Comparison of ENCODE assay signal across 18 cellular contexts in the genomic region with DNA sequence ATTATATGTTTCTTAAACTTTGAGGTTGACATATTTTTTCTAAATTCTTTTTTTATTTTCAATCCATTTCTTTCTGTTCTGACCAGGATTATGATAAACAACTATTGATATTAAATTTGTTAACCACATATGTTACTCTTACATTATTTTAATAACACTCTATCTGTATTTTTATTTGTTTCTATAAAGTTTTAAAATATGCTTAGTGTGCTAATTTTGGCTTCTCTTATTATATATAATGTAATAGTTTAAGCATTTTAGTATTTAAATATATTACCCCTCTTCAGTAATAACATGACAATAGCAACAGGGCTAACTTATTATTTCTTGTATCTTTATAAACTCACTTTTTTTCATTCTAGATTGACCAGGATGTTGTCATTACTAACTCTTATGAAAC.
A peak's percentile ranks its signal among the peaks of the same experiment; 100 is the strongest.
DNase-seq lines count a peak whose midpoint lies in the region; ATAC-seq, FAIRE-seq and TF ChIP-seq lines count a peak whose summit lies in the region.
"Had no signal": no experiment of that assay in that cellular context is flagged by ENCODE, and none has a peak within 500 bp of the region (broad histone marks: within the 10 kb centered on the region; RNA-seq: fewer than 3 reads in every experiment).

No MANE protein-coding gene starts in this region.

- H3K9me3 ChIP-seq in K562 (replicated peaks; ENCODE audit: control insufficient read depth, insufficient read depth, low read depth, low read length): no peaks in the 10 kb centered on the region
- no peaks in the 10 kb centered on the region for H3K9me3 ChIP-seq in prostate gland

- TF ChIP-seq POLR2A in K562 (conservative IDR thresholded peaks at IDR 0.05) (no peak), prostate gland (IDR thresholded peaks at IDR 0.05) (no peak)

- H3K4me1 ChIP-seq in K562 (replicated peaks in 1 of 2; ENCODE audit: control insufficient read depth in 2 of 2, insufficient read depth in 2 of 2, low read length in 2 of 2) (no peaks in the 10 kb centered on the region), prostate gland (replicated peaks) (no peaks in the 10 kb centered on the region)

- no peak for ATAC-seq in K562
- ATAC-seq in HG03342 (IDR thresholded peaks at IDR 0.05; ENCODE audit: unreplicated experiment): no peak

- no peak overlapping the region for H3K4me2 ChIP-seq in K562 (ENCODE audit: insufficient read depth, low read length)

- H3K4me3 ChIP-seq in K562: no peak overlapping the region
- H3K4me3 ChIP-seq in prostate gland: no peak overlapping the region

- H3K79me2 ChIP-seq in K562 (ENCODE audit: control insufficient read depth, insufficient read depth, low read length): no peaks in the 10 kb centered on the region

- H3K9ac ChIP-seq in K562 (ENCODE audit: insufficient read depth in 1 of 2, low read depth in 2 of 2, low read length in 2 of 2): no peak overlapping the region

- TF ChIP-seq CTCF in K562 (IDR thresholded peaks at IDR 0.05 in 2 of 3, conservative IDR thresholded peaks at IDR 0.05 in 1 of 3; ENCODE audit: insufficient read depth in 2 of 3, low read depth in 1 of 3, low read length in 3 of 3) (no peak), prostate gland (IDR thresholded peaks at IDR 0.05) (no peak)

- CTCF ChIA-PET in K562 (lab: Yijun Ruan, JAX; ENCODE audit: low intra/inter-chr PET ratio): no interaction called here

- no peaks in the 10 kb centered on the region for H4K20me1 ChIP-seq in K562 (replicated peaks; ENCODE audit: control insufficient read depth, insufficient read depth, low read length)

- peak; percentile 85 for FAIRE-seq in A204.1 (lab: Jason Lieb, UNC)
- FAIRE-seq in G401.6 (lab: Jason Lieb, UNC): peak; percentile 91
- FAIRE-seq in K562 (lab: Jason Lieb, UNC): no peak
- FAIRE-seq in frontal cortex (lab: Jason Lieb, UNC): peak; percentile 82
- FAIRE-seq: GM19239, H1 had no signal

- in situ Hi-C loops in K562 (cut with MboI): no loop called here

- H2AFZ ChIP-seq in K562 (ENCODE audit: low read depth, low read length): no peak overlapping the region

- POLR2A ChIA-PET in K562 (lab: Yijun Ruan, JAX): no interaction called here

- no peak overlapping the region for H3K27ac ChIP-seq in K562 (ENCODE audit: extremely low read depth, low read depth, low read length)
- H3K27ac ChIP-seq in prostate gland: no peak overlapping the region
- H3K27ac ChIP-seq: C4-2B had no signal

- BruUV-seq in K562 (replicated peaks; lab: Mats Ljungman, UMichigan): no TSS peak

- no peak for DNase-seq in K562 (ENCODE audit: extremely low read depth in 1 of 4, low spot score in 3 of 4)
- DNase-seq in frontal cortex (ENCODE audit: low spot score in 2 of 2): no peak
- DNase-seq in posterior cingulate gyrus: no peak
- DNase-seq in prostate gland (ENCODE audit: low spot score): no peak
- DNase-seq in SKM-1 (lab: John Stamatoyannopoulos, UW; ENCODE audit: unreplicated experiment): no peak
- DNase-seq: AML-193; CD4-positive, alpha-beta T cell; DMS153; DMS79; GF-D8; H9; KBM-7 had no signal

- no peak for TF ChIP-seq RAD21 in K562 (CRISPR knock-in tag; conservative IDR thresholded peaks at IDR 0.05 in 1 of 2, IDR thresholded peaks at IDR 0.05 in 1 of 2)

- TF ChIP-seq EP300 in K562 (IDR thresholded peaks at IDR 0.05; ENCODE audit: low read length): no peak

- intact Hi-C loops in K562 (cut with micrococcal nuclease) (no loop called here), posterior cingulate gyrus (cut with DNase I) (no loop called here), prostate gland (cut with DNase I) (no loop called here)

- H3K27me3 ChIP-seq in K562 (ENCODE audit: control insufficient read depth in 2 of 2, insufficient read depth in 2 of 2, low read length in 2 of 2): no peaks in the 10 kb centered on the region
- H3K27me3 ChIP-seq in prostate gland (replicated peaks; ENCODE audit: insufficient read depth): no peaks in the 10 kb centered on the region

- no peaks in the 10 kb centered on the region for H3K9me1 ChIP-seq in K562 (ENCODE audit: control insufficient read depth, insufficient read depth, low read length)

- H3K36me3 ChIP-seq in K562 (ENCODE audit: control insufficient read depth, insufficient read depth, low read length) (peaks cover 57% of the 10 kb centered on the region), prostate gland (no peaks in the 10 kb centered on the region)

TF ChIP-seq in K562, 482 proteins besides CTCF, POLR2A, EP300 and RAD21:
- TF ChIP-seq C11orf30 (IDR thresholded peaks at IDR 0.05; ENCODE audit: low read depth) (peak; percentile 89), MAFK (IDR thresholded peaks at IDR 0.05; ENCODE audit: low read length) (peak; percentile 71; the same call in 1 of the 2 replicates), NFATC3 (IDR thresholded peaks at IDR 0.05) (no peak), MAFG (tag; conservative IDR thresholded peaks at IDR 0.05) (peak; percentile 77), TCF7L2 (IDR thresholded peaks at IDR 0.05; ENCODE audit: low read depth, low read length) (no peak), MAFF (IDR thresholded peaks at IDR 0.05; ENCODE audit: low read length) (peak; percentile 64; the same call in 1 of the 2 replicates), ZNF431 (CRISPR knock-in tag; IDR thresholded peaks at IDR 0.05) (no peak), ZNF316 (IDR thresholded peaks at IDR 0.05) (peak; percentile 96), ELF1 (tag; IDR thresholded peaks at IDR 0.05) (no peak)
- TF ChIP-seq, protein P1, sequence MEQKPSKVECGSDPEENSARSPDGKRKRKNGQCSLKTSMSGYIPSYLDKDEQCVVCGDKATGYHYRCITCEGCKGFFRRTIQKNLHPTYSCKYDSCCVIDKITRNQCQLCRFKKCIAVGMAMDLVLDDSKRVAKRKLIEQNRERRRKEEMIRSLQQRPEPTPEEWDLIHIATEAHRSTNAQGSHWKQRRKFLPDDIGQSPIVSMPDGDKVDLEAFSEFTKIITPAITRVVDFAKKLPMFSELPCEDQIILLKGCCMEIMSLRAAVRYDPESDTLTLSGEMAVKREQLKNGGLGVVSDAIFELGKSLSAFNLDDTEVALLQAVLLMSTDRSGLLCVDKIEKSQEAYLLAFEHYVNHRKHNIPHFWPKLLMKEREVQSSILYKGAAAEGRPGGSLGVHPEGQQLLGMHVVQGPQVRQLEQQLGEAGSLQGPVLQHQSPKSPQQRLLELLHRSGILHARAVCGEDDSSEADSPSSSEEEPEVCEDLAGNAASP (IDR thresholded peaks at IDR 0.05): no peak
- TF ChIP-seq, protein P2, sequence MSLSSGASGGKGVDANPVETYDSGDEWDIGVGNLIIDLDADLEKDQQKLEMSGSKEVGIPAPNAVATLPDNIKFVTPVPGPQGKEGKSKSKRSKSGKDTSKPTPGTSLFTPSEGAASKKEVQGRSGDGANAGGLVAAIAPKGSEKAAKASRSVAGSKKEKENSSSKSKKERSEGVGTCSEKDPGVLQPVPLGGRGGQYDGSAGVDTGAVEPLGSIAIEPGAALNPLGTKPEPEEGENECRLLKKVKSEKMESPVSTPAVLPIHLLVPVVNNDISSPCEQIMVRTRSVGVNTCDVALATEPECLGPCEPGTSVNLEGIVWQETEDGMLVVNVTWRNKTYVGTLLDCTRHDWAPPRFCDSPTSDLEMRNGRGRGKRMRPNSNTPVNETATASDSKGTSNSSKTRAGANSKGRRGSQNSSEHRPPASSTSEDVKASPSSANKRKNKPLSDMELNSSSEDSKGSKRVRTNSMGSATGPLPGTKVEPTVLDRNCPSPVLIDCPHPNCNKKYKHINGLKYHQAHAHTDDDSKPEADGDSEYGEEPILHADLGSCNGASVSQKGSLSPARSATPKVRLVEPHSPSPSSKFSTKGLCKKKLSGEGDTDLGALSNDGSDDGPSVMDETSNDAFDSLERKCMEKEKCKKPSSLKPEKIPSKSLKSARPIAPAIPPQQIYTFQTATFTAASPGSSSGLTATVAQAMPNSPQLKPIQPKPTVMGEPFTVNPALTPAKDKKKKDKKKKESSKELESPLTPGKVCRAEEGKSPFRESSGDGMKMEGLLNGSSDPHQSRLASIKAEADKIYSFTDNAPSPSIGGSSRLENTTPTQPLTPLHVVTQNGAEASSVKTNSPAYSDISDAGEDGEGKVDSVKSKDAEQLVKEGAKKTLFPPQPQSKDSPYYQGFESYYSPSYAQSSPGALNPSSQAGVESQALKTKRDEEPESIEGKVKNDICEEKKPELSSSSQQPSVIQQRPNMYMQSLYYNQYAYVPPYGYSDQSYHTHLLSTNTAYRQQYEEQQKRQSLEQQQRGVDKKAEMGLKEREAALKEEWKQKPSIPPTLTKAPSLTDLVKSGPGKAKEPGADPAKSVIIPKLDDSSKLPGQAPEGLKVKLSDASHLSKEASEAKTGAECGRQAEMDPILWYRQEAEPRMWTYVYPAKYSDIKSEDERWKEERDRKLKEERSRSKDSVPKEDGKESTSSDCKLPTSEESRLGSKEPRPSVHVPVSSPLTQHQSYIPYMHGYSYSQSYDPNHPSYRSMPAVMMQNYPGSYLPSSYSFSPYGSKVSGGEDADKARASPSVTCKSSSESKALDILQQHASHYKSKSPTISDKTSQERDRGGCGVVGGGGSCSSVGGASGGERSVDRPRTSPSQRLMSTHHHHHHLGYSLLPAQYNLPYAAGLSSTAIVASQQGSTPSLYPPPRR (CRISPR knock-in tag; IDR thresholded peaks at IDR 0.05; ENCODE audit: borderline replicate concordance): no peak
